ENCODE assay signal across 21 cellular contexts in the genomic region with DNA sequence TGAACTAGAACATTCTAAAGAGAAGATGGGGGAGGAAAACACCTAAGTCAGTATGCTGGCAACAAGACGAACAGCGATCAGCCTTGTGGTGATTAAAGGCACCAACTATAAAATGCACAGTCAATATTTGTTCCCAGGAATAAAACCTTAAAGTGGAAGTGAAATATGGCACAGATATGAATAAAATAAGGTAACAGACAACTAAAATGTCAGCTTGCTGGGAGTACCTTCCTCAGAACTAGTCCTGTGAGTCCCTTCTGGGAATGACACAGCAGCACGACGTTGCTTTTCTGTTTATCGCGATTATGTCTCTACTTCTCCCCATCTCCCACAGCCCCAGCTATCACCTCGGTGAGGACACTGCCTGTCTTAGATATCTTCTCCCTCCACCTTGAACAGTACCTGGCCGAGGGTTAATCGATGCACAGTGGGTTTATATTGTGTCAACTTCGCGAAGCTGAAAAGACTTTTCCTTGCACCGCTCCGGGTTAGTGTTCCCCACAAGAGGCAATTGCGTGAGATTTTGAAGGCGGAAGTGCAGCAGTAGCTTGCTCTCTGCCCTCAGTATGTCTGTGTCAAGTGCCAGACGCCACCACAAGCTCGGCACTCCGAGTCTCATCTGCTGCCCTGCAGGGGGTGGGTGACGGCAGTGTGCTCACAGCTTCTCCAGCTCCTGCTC. TPM values are rescaled to one million over a fixed set of nuclear protein-coding genes. Genes with fewer than 3 reads are reported as not detected.
DNase-seq lines count a peak whose midpoint lies in the region; ATAC-seq and TF ChIP-seq lines count a peak whose summit lies in the region.
"Had no signal": no experiment of that assay in that cellular context is flagged by ENCODE, and none has a peak within 500 bp of the region (broad histone marks: within the 10 kb centered on the region; RNA-seq: fewer than 3 reads in every experiment).

No MANE protein-coding gene starts in this region.

- H3K4me2 ChIP-seq in mesendoderm (ENCODE audit: low read length) = no peak overlapping the region

- H3K36me3 Mint-ChIP-seq in Caco-2 (ENCODE audit: insufficient read depth, unreplicated experiment) = no peaks in the 10 kb centered on the region
- no peaks in the 10 kb centered on the region for H3K36me3 Mint-ChIP-seq in chondrocyte (ENCODE audit: low read depth)

- no peak overlapping the region for H2BK15ac ChIP-seq in mesendoderm (replicated peaks; ENCODE audit: low read depth)

- no peak for ATAC-seq in left lung
- ATAC-seq: SK-N-SH treated with all-trans-retinoic acid at 6 μM for 48 hours had no signal

- BruUV-seq in Caco-2 (replicated peaks; lab: Mats Ljungman, UMichigan) = no TSS peak

- H3K4me3 Mint-ChIP-seq in Caco-2 (ENCODE audit: unreplicated experiment) (peak overlapping the region; percentile 32), chondrocyte (ENCODE audit: unreplicated experiment) (no peak overlapping the region)
- H3K4me3 Mint-ChIP-seq: CD4-positive, alpha-beta T cell; H9 had no signal

- CTCF ChIA-PET in Caco-2 (lab: Charles Lee) = interaction anchor here (0.9 kb wide), 1 partner anchor 33 kb away, joined by 3 read pairs; no protein-coding TSS in a partner anchor

- H3K27ac Mint-ChIP-seq in Caco-2 (ENCODE audit: unreplicated experiment) = no peak overlapping the region
- no peak overlapping the region for H3K27ac Mint-ChIP-seq in chondrocyte (ENCODE audit: unreplicated experiment)
- H3K27ac Mint-ChIP-seq: CD4-positive, alpha-beta T cell had no signal

- H4K8ac ChIP-seq in mesendoderm (ENCODE audit: low read depth, low read length) = no peak overlapping the region

- H3K27me3 Mint-ChIP-seq in Caco-2 (ENCODE audit: insufficient read depth, unreplicated experiment) = no peaks in the 10 kb centered on the region
- peaks cover 5% of the 10 kb centered on the region for H3K27me3 Mint-ChIP-seq in chondrocyte (ENCODE audit: low read depth)
- H3K27me3 Mint-ChIP-seq: CD4-positive, alpha-beta T cell had no signal

- H3K27me3 ChIP-seq in Caco-2 (replicated peaks; ENCODE audit: control insufficient read depth, insufficient read depth, low read length) (no peaks in the 10 kb centered on the region), mesendoderm (ENCODE audit: insufficient read depth, low read length, poor library complexity) (no peaks in the 10 kb centered on the region), left lung (no peaks in the 10 kb centered on the region)
- H3K27me3 ChIP-seq: BE2C had no signal

- H3K27ac ChIP-seq in mesendoderm (ENCODE audit: low read depth, low read length) (no peak overlapping the region), left lung (no peak overlapping the region)

- no peak overlapping the region for H3K9ac ChIP-seq in mesendoderm (ENCODE audit: low read length)

- POLR2A ChIA-PET in Caco-2 (lab: Charles Lee) = no interaction called here

- no peak overlapping the region for H3K23ac ChIP-seq in mesendoderm (ENCODE audit: low read length)

- no peak overlapping the region for H3K18ac ChIP-seq in mesendoderm (ENCODE audit: low read length)

- H2AK5ac ChIP-seq in mesendoderm (ENCODE audit: low read length) = no peak overlapping the region

- intact Hi-C loops in Caco-2 (cut with micrococcal nuclease; ENCODE audit: unreplicated experiment) (no loop called here), left lung (cut with DNase I) (no loop called here)

- H3K79me1 ChIP-seq in mesendoderm (ENCODE audit: low read length) = no peaks in the 10 kb centered on the region

- no peak overlapping the region for H3K4ac ChIP-seq in mesendoderm (ENCODE audit: low read depth, low read length)

- no peak overlapping the region for H4K5ac ChIP-seq in mesendoderm (ENCODE audit: low read length)

- no peak overlapping the region for H3K56ac ChIP-seq in mesendoderm (ENCODE audit: low read length)

- WGBS in mesendoderm (ENCODE audit: extremely low coverage, insufficient coverage, low lambda C conversion rate) = no CpG with 5 or more reads among the region's 19 CpGs

- no peak for TF ChIP-seq CTCF in Caco-2 (IDR thresholded peaks at IDR 0.05; ENCODE audit: insufficient read depth in 1 of 2, low read depth in 1 of 2, low read length in 1 of 2, severe bottlenecking in 1 of 2, unreplicated experiment in 1 of 2)
- TF ChIP-seq CTCF in chondrocyte (IDR thresholded peaks at IDR 0.05) = no peak
- TF ChIP-seq CTCF in left lung (IDR thresholded peaks at IDR 0.05) = no peak

- no peak overlapping the region for H2BK5ac ChIP-seq in mesendoderm (ENCODE audit: low read length)

- H3K4me1 Mint-ChIP-seq in Caco-2 (ENCODE audit: low read depth, unreplicated experiment) (no peaks in the 10 kb centered on the region), chondrocyte (ENCODE audit: low read depth) (no peaks in the 10 kb centered on the region)

- H3K4me3 ChIP-seq in Caco-2 (ENCODE audit: low read depth, low read length) (no peak overlapping the region), mesendoderm (ENCODE audit: low read length) (no peak overlapping the region), left lung (no peak overlapping the region)

- DNase-seq in Caco-2 = no peak
- DNase-seq in LoVo (ENCODE audit: low spot score) = peak; percentile 4
- peak; percentile 35 for DNase-seq in cerebellar cortex (ENCODE audit: low spot score)
- peak; percentile 69 for DNase-seq in mesendoderm
- no peak for DNase-seq in chondrocyte (ENCODE audit: low spot score)
- DNase-seq in left lung = no peak
- no peak for DNase-seq in COLO668 (lab: John Stamatoyannopoulos, UW; ENCODE audit: unreplicated experiment)
- DNase-seq: BE2C; CD4-positive, alpha-beta T cell; DND-41; GDM1; H9; KBM-7; NCI-H1105 treated with DMSO at 0.1 percent for 48 hours; NCI-H1694; NCI-H2081 treated with DMSO at 0.1 percent for 48 hours; NCI-H446 treated with DMSO at 0.1 percent for 48 hours; NCI-H748 treated with DMSO at 0.1 percent for 48 hours; Right ventricle myocardium superior had no signal

- H2BK120ac ChIP-seq in mesendoderm (ENCODE audit: low read depth, low read length) = no peak overlapping the region

- H3K79me2 ChIP-seq in mesendoderm (ENCODE audit: control insufficient read depth, insufficient read depth, low read length) = no peaks in the 10 kb centered on the region

- H3K4me1 ChIP-seq in Caco-2 (no peaks in the 10 kb centered on the region), mesendoderm (ENCODE audit: control insufficient read depth, low read depth, low read length) (peaks cover 1% of the 10 kb centered on the region), left lung (no peaks in the 10 kb centered on the region)
- H3K4me1 ChIP-seq: BE2C had no signal

- H3K36me3 ChIP-seq in Caco-2 (ENCODE audit: control insufficient read depth, insufficient read depth, low read length) = no peaks in the 10 kb centered on the region
- H3K36me3 ChIP-seq in mesendoderm (ENCODE audit: control insufficient read depth, insufficient read depth, low read length) = no peaks in the 10 kb centered on the region
- H3K36me3 ChIP-seq in left lung = no peaks in the 10 kb centered on the region
- H3K36me3 ChIP-seq: BE2C had no signal

- H3K9me3 ChIP-seq in Caco-2 = no peaks in the 10 kb centered on the region
- H3K9me3 ChIP-seq in left lung = peaks cover 0 to 15% of the 10 kb centered on the region in 2 donors
- H3K9me3 ChIP-seq: BE2C had no signal

- H3K9me3 Mint-ChIP-seq in Caco-2 (ENCODE audit: unreplicated experiment) = no peaks in the 10 kb centered on the region
- peaks cover 7% of the 10 kb centered on the region for H3K9me3 Mint-ChIP-seq in chondrocyte (ENCODE audit: low read depth)

RNA-seq across cellular contexts. Expression of a gene that starts 17.4 kb away (rescaled TPM):
- not detected in 2 replicates for total RNA-seq in Caco-2 (2022)
- 0.44 TPM for polyA plus RNA-seq in mesendoderm (2013, experiment 1 of 2)
- polyA plus RNA-seq in mesendoderm (2013, experiment 2 of 2) = 0.41 TPM
- total RNA-seq in chondrocyte = 0.44 TPM in 1 of 3 replicates, not detected in the others
- total RNA-seq in left lung = not detected
- total RNA-seq: CD4-positive, alpha-beta T cell; OCI-LY7; Right ventricle myocardium superior had no signal

Comparison
In these comparisons a context has a peak if more than half of its experiments do, and no peak if none do; other contexts are left out.
1. DNase-seq: peak in LoVo (single experiment), cerebellar cortex (single experiment) and mesendoderm (single experiment); none in Caco-2 (0 of 2), chondrocyte (single experiment), left lung (0 of 2) and COLO668 (single experiment).